Comparison of ENCODE assay signal across 22 cellular contexts in the genomic region with DNA sequence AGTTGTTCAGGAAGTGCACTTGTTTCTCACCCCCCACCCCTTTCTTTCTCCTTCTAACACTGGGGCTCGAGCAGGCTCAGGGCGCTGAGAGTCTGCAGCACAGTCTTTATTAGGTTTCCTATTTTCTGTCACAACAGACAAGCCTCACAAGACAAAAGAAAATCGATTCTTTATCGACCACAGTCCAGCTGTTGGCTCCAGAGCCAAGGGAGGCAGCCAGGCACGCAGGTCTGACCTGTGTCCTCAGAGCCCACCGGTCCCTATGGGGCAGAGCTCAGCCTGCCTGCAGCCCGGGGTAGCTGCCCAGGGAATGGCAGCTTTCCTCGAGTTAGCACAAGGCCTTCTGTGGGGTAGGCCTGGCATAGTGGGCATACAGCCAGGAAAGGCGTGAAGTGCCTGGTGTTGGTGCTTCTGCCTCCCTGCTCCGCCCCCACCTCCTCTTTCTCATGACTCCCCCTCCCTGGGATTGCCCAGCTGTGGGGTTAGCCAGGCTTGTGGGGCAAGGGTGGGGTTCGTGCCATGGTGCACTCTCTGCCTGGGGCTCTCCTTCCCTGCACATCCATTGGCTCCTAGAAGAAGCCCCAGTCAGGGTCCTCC.
DNase-seq lines count a peak whose midpoint lies in the region; ATAC-seq and TF ChIP-seq lines count a peak whose summit lies in the region.
"Had no signal": no experiment of that assay in that cellular context is flagged by ENCODE, and none has a peak within 500 bp of the region (broad histone marks: within the 10 kb centered on the region; RNA-seq: fewer than 3 reads in every experiment).

No MANE protein-coding gene starts in this region.

- no peak for TF ChIP-seq CTCF in neural progenitor cell (IDR thresholded peaks at IDR 0.05)

- no peak overlapping the region for H3K4me3 ChIP-seq in neural progenitor cell
- H3K4me3 ChIP-seq: GM23248, SJSA1, smooth muscle cell, upper lobe of left lung had no signal

- H3K27ac ChIP-seq in neural progenitor cell = no peak overlapping the region
- H3K27ac ChIP-seq: brain microvascular endothelial cell, GM23248, HL-60, SJSA1, upper lobe of left lung had no signal

- H3K4me1 Mint-ChIP-seq in neural progenitor cell = peaks cover 5% of the 10 kb centered on the region
- H3K4me1 Mint-ChIP-seq: activated naive CD4-positive, alpha-beta T cell treated with anti-CD3 and anti-CD28 coated beads, Interleukin-2, amount 10 ng/mL, durations not matched to agents 7 days and 5 days; B cell; natural killer cell had no signal

- no peaks in the 10 kb centered on the region for H3K4me1 ChIP-seq in neural progenitor cell
- H3K4me1 ChIP-seq: SJSA1, upper lobe of left lung had no signal

- DNase-seq in NCI-H510A treated with DMSO at 0.1 percent for 48 hours (lab: John Stamatoyannopoulos, UW) = peak; percentile 22
- DNase-seq in NCI-H510A (lab: John Stamatoyannopoulos, UW) = no peak
- peak; percentile 91 for DNase-seq in NCI-H1092 treated with DMSO at 0.1 percent for 48 hours (lab: John Stamatoyannopoulos, UW)
- DNase-seq in NCI-H345 (lab: John Stamatoyannopoulos, UW) = peak; percentile 80
- no peak for DNase-seq in neural progenitor cell (ENCODE audit: low spot score)
- DNase-seq: activated CD4-positive, alpha-beta T cell treated with anti-CD3 and anti-CD28 coated beads, Interleukin-2, amount 50 U/mL, for 4 hours; activated CD4-positive, CD25-positive, alpha-beta regulatory T cell; activated naive CD4-positive, alpha-beta T cell treated with anti-CD3 and anti-CD28 coated beads, Interleukin-2, amount 10 ng/mL, durations not matched to agents 7 days and 5 days; brain microvascular endothelial cell; EL; GM23248; natural killer cell; NCI-H1930; stimulated activated CD4-positive, alpha-beta T cell treated with anti-CD3 and anti-CD28 coated beads, Interleukin-1b, Interleukin-23, amount 100 ng/mL, for 48 hours had no signal

- no peak for ATAC-seq in HG02884 (IDR thresholded peaks at IDR 0.05; ENCODE audit: unreplicated experiment)
- ATAC-seq in HG02763 (IDR thresholded peaks at IDR 0.05; ENCODE audit: unreplicated experiment) = no peak
- no peak for ATAC-seq in HG03025 (IDR thresholded peaks at IDR 0.05; ENCODE audit: low FRiP score, unreplicated experiment)
- ATAC-seq: natural killer cell had no signal

- no peaks in the 10 kb centered on the region for H3K79me2 ChIP-seq in neural progenitor cell (ENCODE audit: low read depth)

- no peaks in the 10 kb centered on the region for H4K20me1 ChIP-seq in neural progenitor cell (ENCODE audit: low read depth)

- H3K9me3 Mint-ChIP-seq in neural progenitor cell = peaks cover 2% of the 10 kb centered on the region
- H3K9me3 Mint-ChIP-seq: activated naive CD4-positive, alpha-beta T cell treated with anti-CD3 and anti-CD28 coated beads, Interleukin-2, amount 10 ng/mL, durations not matched to agents 7 days and 5 days; natural killer cell had no signal

- peaks cover 5% of the 10 kb centered on the region for H3K27me3 Mint-ChIP-seq in neural progenitor cell (ENCODE audit: insufficient read depth, low read depth)

- peak overlapping the region; percentile 78 for H3K27ac Mint-ChIP-seq in neural progenitor cell
- H3K27ac Mint-ChIP-seq: activated naive CD4-positive, alpha-beta T cell treated with anti-CD3 and anti-CD28 coated beads, Interleukin-2, amount 10 ng/mL, durations not matched to agents 7 days and 5 days; B cell; natural killer cell had no signal

- no peaks in the 10 kb centered on the region for H3K9me3 ChIP-seq in neural progenitor cell (ENCODE audit: low read depth)
- H3K9me3 ChIP-seq: SJSA1, upper lobe of left lung had no signal

- no peaks in the 10 kb centered on the region for H3F3A ChIP-seq in neural progenitor cell (ENCODE audit: low read depth)

- no peaks in the 10 kb centered on the region for H3K27me3 ChIP-seq in neural progenitor cell
- H3K27me3 ChIP-seq: brain microvascular endothelial cell, SJSA1, upper lobe of left lung had no signal

- H3K9ac ChIP-seq in neural progenitor cell = no peak overlapping the region
- H3K9ac ChIP-seq: GM23248 had no signal

- no peaks in the 10 kb centered on the region for H3K36me3 Mint-ChIP-seq in neural progenitor cell
- H3K36me3 Mint-ChIP-seq: activated naive CD4-positive, alpha-beta T cell treated with anti-CD3 and anti-CD28 coated beads, Interleukin-2, amount 10 ng/mL, durations not matched to agents 7 days and 5 days; natural killer cell had no signal

- no peak overlapping the region for H3K4me2 ChIP-seq in neural progenitor cell
- H3K4me2 ChIP-seq: smooth muscle cell had no signal

- H3K4me3 Mint-ChIP-seq in neural progenitor cell = no peak overlapping the region
- H3K4me3 Mint-ChIP-seq: activated naive CD4-positive, alpha-beta T cell treated with anti-CD3 and anti-CD28 coated beads, Interleukin-2, amount 10 ng/mL, durations not matched to agents 7 days and 5 days; B cell; natural killer cell had no signal

- no peaks in the 10 kb centered on the region for H3K36me3 ChIP-seq in neural progenitor cell
- H3K36me3 ChIP-seq: brain microvascular endothelial cell, SJSA1, upper lobe of left lung had no signal

- H2AFZ ChIP-seq in neural progenitor cell (replicated peaks) = no peak overlapping the region
- H2AFZ ChIP-seq: GM23248 had no signal

Comparison
In these comparisons a context has a peak if more than half of its experiments do, and no peak if none do; other contexts are left out.
1. DNase-seq: peak in NCI-H510A treated with DMSO at 0.1 percent for 48 hours (single experiment), NCI-H1092 treated with DMSO at 0.1 percent for 48 hours (single experiment) and NCI-H345 (single experiment); none in NCI-H510A (single experiment) and neural progenitor cell (single experiment).